24 cellular contexts compared by ENCODE assay signal in genomic region chr7:132758983-132759382, GRCh38.
"Had no signal": no experiment of that assay in that cellular context is flagged by ENCODE, and none has a peak within 500 bp of the region (broad histone marks: within the 10 kb centered on the region; RNA-seq: fewer than 3 reads in every experiment).

No MANE protein-coding gene starts in this region.

- H3K4me3 ChIP-seq: esophagus muscularis mucosa, gastrocnemius medialis, left lung, lower lobe of right lung, pancreas, sigmoid colon, suprapubic skin, tibial artery, upper lobe of right lung, vagina had no signal

- H3K27me3 ChIP-seq: esophagus muscularis mucosa, gastrocnemius medialis, left lung, pancreas, sigmoid colon, suprapubic skin, tibial artery, upper lobe of right lung, vagina had no signal

- H3K4me1 ChIP-seq: esophagus muscularis mucosa, gastrocnemius medialis, left lung, lower lobe of right lung, pancreas, sigmoid colon, suprapubic skin, tibial artery, upper lobe of right lung, vagina had no signal

- H3K9me3 Mint-ChIP-seq: effector memory CD8-positive, alpha-beta T cell; memory B cell; mesothelial cell of epicardium; stimulated activated effector memory CD8-positive, alpha-beta T cell treated with anti-CD3 and anti-CD28 coated beads, Interleukin-12 subunit alpha, Interleukin-12 subunit beta, amount 100 ng/mL, for 72 hours had no signal

- H3K27ac ChIP-seq: esophagus muscularis mucosa, gastrocnemius medialis, left lung, lower lobe of right lung, pancreas, sigmoid colon, suprapubic skin, tibial artery, upper lobe of right lung, vagina had no signal

- H3K36me3 Mint-ChIP-seq: memory B cell; mesothelial cell of epicardium; stimulated activated effector memory CD8-positive, alpha-beta T cell treated with anti-CD3 and anti-CD28 coated beads, Interleukin-12 subunit alpha, Interleukin-12 subunit beta, amount 100 ng/mL, for 72 hours had no signal

- H3K36me3 ChIP-seq: esophagus muscularis mucosa, gastrocnemius medialis, left lung, lower lobe of right lung, pancreas, sigmoid colon, suprapubic skin, tibial artery, upper lobe of right lung, vagina had no signal

- H3K9me3 ChIP-seq: esophagus muscularis mucosa, gastrocnemius medialis, left lung, lower lobe of right lung, pancreas, sigmoid colon, suprapubic skin, tibial artery, upper lobe of right lung, vagina had no signal

- DNase-seq: cortex of kidney; effector memory CD8-positive, alpha-beta T cell; glutamatergic neuron; islet precursor cell; left lung; lower lobe of right lung; occipital lobe; pancreas; sigmoid colon; small intestine; stimulated activated CD4-positive, alpha-beta T cell treated with anti-CD3 and anti-CD28 coated beads, Interleukin-4, amount 100 ng/mL, for 1 hour; stimulated activated CD8-positive, alpha-beta memory T cell treated with anti-CD3 and anti-CD28 coated beads, Interleukin-4, amount 100 ng/mL, for 48 hours; stimulated activated naive CD8-positive, alpha-beta T cell treated with anti-CD3 and anti-CD28 coated beads, Interleukin-15, Interleukin-2, amounts not matched to agents 100 U/mL and 50 U/mL, for 24 hours; tibial artery; upper lobe of right lung had no signal

- H3K27ac Mint-ChIP-seq: effector memory CD8-positive, alpha-beta T cell; memory B cell; mesothelial cell of epicardium; nephron; progenitor cell of endocrine pancreas; stimulated activated effector memory CD8-positive, alpha-beta T cell treated with anti-CD3 and anti-CD28 coated beads, Interleukin-12 subunit alpha, Interleukin-12 subunit beta, amount 100 ng/mL, for 72 hours had no signal

- ATAC-seq: effector memory CD8-positive, alpha-beta T cell; gastrocnemius medialis; left lung; pancreas; stimulated activated effector memory CD8-positive, alpha-beta T cell treated with anti-CD3 and anti-CD28 coated beads, Interleukin-12 subunit alpha, Interleukin-12 subunit beta, amount 100 ng/mL, for 72 hours; stimulated activated naive CD8-positive, alpha-beta T cell treated with anti-CD3 and anti-CD28 coated beads, Interleukin-15, Interleukin-2, amounts not matched to agents 100 U/mL and 50 U/mL, for 24 hours; upper lobe of right lung had no signal
